ENCODE assay signal across 12 cellular contexts in the genomic region with DNA sequence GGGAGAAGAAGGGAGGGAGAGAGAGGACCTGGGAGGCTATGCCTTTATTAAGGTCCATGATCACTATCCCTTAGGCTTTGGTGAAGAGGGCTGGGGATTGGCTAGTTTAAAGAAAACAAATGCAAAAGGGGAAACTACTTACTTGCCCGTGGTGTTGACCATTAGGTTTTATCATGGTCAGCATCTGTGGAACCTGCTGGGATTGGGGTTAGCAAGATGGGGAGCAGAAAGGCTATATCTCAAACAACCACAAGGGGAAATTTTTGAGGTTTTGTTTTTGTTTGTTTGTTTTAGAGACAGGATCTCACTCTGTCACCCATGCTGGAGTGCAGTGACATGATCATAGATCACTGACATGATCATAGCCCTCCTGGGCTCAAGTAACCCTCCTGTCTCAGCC. TPM values are rescaled to one million over a fixed set of nuclear protein-coding genes. Genes with fewer than 3 reads are reported as not detected.
A peak's percentile ranks its signal among the peaks of the same experiment; 100 is the strongest.
DNase-seq lines count a peak whose midpoint lies in the region; ATAC-seq and TF ChIP-seq lines count a peak whose summit lies in the region.
"Had no signal": no experiment of that assay in that cellular context is flagged by ENCODE, and none has a peak within 500 bp of the region (broad histone marks: within the 10 kb centered on the region; RNA-seq: fewer than 3 reads in every experiment).

No MANE protein-coding gene starts in this region.

- peak; percentile 90 for ATAC-seq in GM18517 (IDR thresholded peaks at IDR 0.05; ENCODE audit: unreplicated experiment)

- H3K4me1 ChIP-seq in mesodermal cell (ENCODE audit: control insufficient read depth, insufficient read depth, low read length, poor library complexity, severe bottlenecking) (peaks cover 33% of the 10 kb centered on the region), prostate gland (replicated peaks) (no peaks in the 10 kb centered on the region)

- H3K9me3 ChIP-seq in mesodermal cell (ENCODE audit: control insufficient read depth, low read length) (no peaks in the 10 kb centered on the region), prostate gland (no peaks in the 10 kb centered on the region)
- H3K9me3 ChIP-seq: psoas muscle had no signal

- no peak overlapping the region for H3K4me3 ChIP-seq in mesodermal cell (ENCODE audit: extremely low read depth, insufficient read depth, low read length, poor library complexity, severe bottlenecking)
- no peak overlapping the region for H3K4me3 ChIP-seq in prostate gland
- H3K4me3 ChIP-seq: psoas muscle had no signal

- H3K27ac ChIP-seq in RWPE1 = peak overlapping the region; percentile 83
- peak overlapping the region; percentile 43 for H3K27ac ChIP-seq in mesodermal cell (ENCODE audit: low read depth, low read length, severe bottlenecking)
- no peak overlapping the region for H3K27ac ChIP-seq in prostate gland
- H3K27ac ChIP-seq: psoas muscle had no signal

- TF ChIP-seq CTCF in RWPE1 (conservative IDR thresholded peaks at IDR 0.05; ENCODE audit: low read depth) = no peak
- no peak for TF ChIP-seq CTCF in prostate gland (IDR thresholded peaks at IDR 0.05)

- CTCF ChIA-PET in RWPE1 (lab: Yijun Ruan, JAX) = interaction anchor here (0.5 to 1.4 kb wide), 3 partner anchors 9 to 48 kb away, joined by 3 to 5 read pairs (median 3); no protein-coding TSS in a partner anchor

- no peak for TF ChIP-seq POLR2A in prostate gland (IDR thresholded peaks at IDR 0.05)

- 100% methylated on average over 1 of the region's 1 CpG; no CpG with 5 or more reads in 1 of the 2 experiments for WGBS in mesodermal cell (ENCODE audit: insufficient coverage in 2 of 2), 2 experiments
- WGBS in prostate gland = 61% methylated on average over 1 of the region's 1 CpG

- H3K27me3 ChIP-seq in prostate gland (replicated peaks; ENCODE audit: insufficient read depth) = no peaks in the 10 kb centered on the region

- POLR2A ChIA-PET in RWPE1 (lab: Yijun Ruan, JAX; ENCODE audit: low non-redundant PET) = no interaction called here

- peak; percentile 38 for DNase-seq in HCEC 1CT
- DNase-seq in RWPE1 (ENCODE audit: low spot score) = no peak
- DNase-seq in HK-2 (ENCODE audit: unreplicated experiment) = no peak
- no peak for DNase-seq in NCI-H1105 (lab: John Stamatoyannopoulos, UW)
- DNase-seq in NCI-H1436 (lab: John Stamatoyannopoulos, UW) = no peak
- DNase-seq in prostate gland (ENCODE audit: low spot score) = no peak
- DNase-seq: activated CD8-positive, alpha-beta memory T cell treated with anti-CD3 and anti-CD28 coated beads, Interleukin-2, amount 50 U/mL, for 48 hours; cerebellar nuclear complex; MV-4-11; psoas muscle had no signal

- intact Hi-C loops in prostate gland (cut with DNase I) = no loop called here

- H3K36me3 ChIP-seq in mesodermal cell (ENCODE audit: control insufficient read depth, insufficient read depth, low read length) (no peaks in the 10 kb centered on the region), prostate gland (no peaks in the 10 kb centered on the region)

RNA-seq across cellular contexts. Expression of gene RAD23B, which starts 9.0 kb away (rescaled TPM):
- polyA plus RNA-seq in mesodermal cell (2013, experiment 1 of 2) = 152 TPM
- 155 TPM for polyA plus RNA-seq in mesodermal cell (2013, experiment 2 of 2)
- total RNA-seq in prostate gland = 100 to 1,000 TPM in 1 of 2 donors, 10 to 100 TPM in 1; 92.3 to 111 TPM

Comparison
In these comparisons a context has a peak if more than half of its experiments do, and no peak if none do; other contexts are left out.
1. H3K27ac ChIP-seq: peak in RWPE1 (single experiment) and mesodermal cell (single experiment); none in prostate gland (0 of 2).